In genomic region chr7:137985897-137986251, GRCh38 we compare ENCODE assay signal across 1 cellular context.
A peak's percentile ranks its signal among the peaks of the same experiment; 100 is the strongest.
TF ChIP-seq lines count a peak whose summit lies in the region.

No MANE protein-coding gene starts in this region.

TF ChIP-seq in GM12878, 131 proteins besides CTCF, POLR2A, EP300 and RAD21 (continued from another document and continues in another):
- TF ChIP-seq MXI1 (IDR thresholded peaks at IDR 0.05; ENCODE audit: low read depth, low read length) (no peak), BACH1 (IDR thresholded peaks at IDR 0.05; ENCODE audit: borderline replicate concordance) (no peak), SIX5 (IDR thresholded peaks at IDR 0.05; ENCODE audit: low read depth, low read length, severe bottlenecking) (no peak), PBX3 (IDR thresholded peaks at IDR 0.05; ENCODE audit: insufficient replicate concordance, low read depth, low read length) (peak; percentile 87), JUNB (IDR thresholded peaks at IDR 0.05) (no peak; the same call in none of the 2 replicates), KLF5 (IDR thresholded peaks at IDR 0.05; ENCODE audit: partially characterized antibody) (no peak), IRF4 (IDR thresholded peaks at IDR 0.05; ENCODE audit: low read depth, low read length) (no peak), SKIL (IDR thresholded peaks at IDR 0.05; ENCODE audit: low read depth, poor library complexity, severe bottlenecking) (peak; percentile 86), CHD2 (IDR thresholded peaks at IDR 0.05; ENCODE audit: borderline replicate concordance, low read depth, low read length) (no peak), SRF (IDR thresholded peaks at IDR 0.05; ENCODE audit: low read depth in 2 of 2, low read length in 2 of 2) (no peak), ZNF687 (IDR thresholded peaks at IDR 0.05) (0 out of 2 replicates have a peak, but pooled peaks have one; percentile 51), NFYA (IDR thresholded peaks at IDR 0.05; ENCODE audit: borderline replicate concordance, low read depth, low read length) (no peak), RELA (IDR thresholded peaks at IDR 0.05; ENCODE audit: borderline replicate concordance, partially characterized antibody) (no peak), MYC (IDR thresholded peaks at IDR 0.05; ENCODE audit: insufficient read depth, insufficient read length, insufficient replicate concordance, low read length, severe bottlenecking) (no peak), SREBF1 (IDR thresholded peaks at IDR 0.05; ENCODE audit: low read length) (no peak), GABPA (IDR thresholded peaks at IDR 0.05; ENCODE audit: low read depth) (no peak), MEF2A (IDR thresholded peaks at IDR 0.05; ENCODE audit: insufficient read depth, low read depth, low read length) (no peak), SMC3 (IDR thresholded peaks at IDR 0.05; ENCODE audit: borderline replicate concordance, low read length) (peak; percentile 29; the same call in 1 of the 2 replicates), MAX (IDR thresholded peaks at IDR 0.05; ENCODE audit: low read depth, low read length) (no peak), ASH2L (IDR thresholded peaks at IDR 0.05; ENCODE audit: borderline replicate concordance, low read depth) (peak; percentile 72; the same call in 1 of the 2 replicates), ETV6 (conservative IDR thresholded peaks at IDR 0.05 in 1 of 2, IDR thresholded peaks at IDR 0.05 in 1 of 2; ENCODE audit: borderline replicate concordance in 1 of 2, low read depth in 1 of 2) (no peak), IRF3 (IDR thresholded peaks at IDR 0.05) (no peak), PML (IDR thresholded peaks at IDR 0.05; ENCODE audit: low read length) (no peak), USF2 (IDR thresholded peaks at IDR 0.05; ENCODE audit: borderline replicate concordance, low read depth, low read length) (no peak), SMARCA5 (IDR thresholded peaks at IDR 0.05) (no peak), PRDM15 (CRISPR knock-in tag; IDR thresholded peaks at IDR 0.05) (peak; percentile 33; the same call in 1 of the 2 replicates), RFX5 (IDR thresholded peaks at IDR 0.05; ENCODE audit: low read depth, low read length) (no peak), RELB (IDR thresholded peaks at IDR 0.05; ENCODE audit: low read depth) (peak; percentile 70; the same call in 1 of the 2 replicates), NR2C2 (IDR thresholded peaks at IDR 0.05; ENCODE audit: borderline replicate concordance, control insufficient read depth, insufficient read length, low read depth) (no peak), BCL11A (IDR thresholded peaks at IDR 0.05; ENCODE audit: low read depth, low read length) (peak; percentile 38; the same call in 1 of the 2 replicates), TAF1 (IDR thresholded peaks at IDR 0.05; ENCODE audit: borderline replicate concordance, low read depth, low read length) (no peak), NR2C1 (IDR thresholded peaks at IDR 0.05) (no peak), EZH2 (IDR thresholded peaks at IDR 0.05; ENCODE audit: borderline replicate concordance, control insufficient read depth, low read depth, low read length) (no peak), NBN (IDR thresholded peaks at IDR 0.05) (peak; percentile 67; the same call in 1 of the 2 replicates), TARDBP (IDR thresholded peaks at IDR 0.05; ENCODE audit: borderline replicate concordance) (no peak), ATF3 (IDR thresholded peaks at IDR 0.05; ENCODE audit: borderline replicate concordance, extremely low read depth, low read depth, low read length) (no peak), ZNF207 (IDR thresholded peaks at IDR 0.05; ENCODE audit: borderline replicate concordance) (no peak), POU2F2 (IDR thresholded peaks at IDR 0.05; ENCODE audit: borderline replicate concordance, low read depth, low read length) (no peak), SPI1 (IDR thresholded peaks at IDR 0.05; ENCODE audit: borderline replicate concordance, insufficient read depth, low read depth, low read length) (no peak), ZBED1 (IDR thresholded peaks at IDR 0.05; ENCODE audit: borderline replicate concordance) (no peak), POLR2AphosphoS5 (IDR thresholded peaks at IDR 0.05; ENCODE audit: low read length) (no peak; the same call in none of the 2 replicates), PKNOX1 (IDR thresholded peaks at IDR 0.05) (peak; percentile 74), JUND (IDR thresholded peaks at IDR 0.05; ENCODE audit: low read depth, low read length) (no peak), HDGF (IDR thresholded peaks at IDR 0.05) (no peak), BHLHE40 (IDR thresholded peaks at IDR 0.05; ENCODE audit: borderline replicate concordance in 1 of 2, low read depth in 2 of 2, low read length in 1 of 2) (peak in 1 of 2 experiments; percentile 1; a peak in 1 of 4 replicates), CREM (IDR thresholded peaks at IDR 0.05; ENCODE audit: low read depth) (no peak), MYB (IDR thresholded peaks at IDR 0.05; ENCODE audit: borderline replicate concordance, low read depth, low read length) (no peak), CHD1 (IDR thresholded peaks at IDR 0.05; ENCODE audit: low read depth, low read length) (no peak), CEBPB (IDR thresholded peaks at IDR 0.05; ENCODE audit: borderline replicate concordance in 1 of 2, low read depth in 2 of 2, low read length in 2 of 2) (no peak)
